Comparison of ENCODE assay signal across 10 cellular contexts in the genomic region with DNA sequence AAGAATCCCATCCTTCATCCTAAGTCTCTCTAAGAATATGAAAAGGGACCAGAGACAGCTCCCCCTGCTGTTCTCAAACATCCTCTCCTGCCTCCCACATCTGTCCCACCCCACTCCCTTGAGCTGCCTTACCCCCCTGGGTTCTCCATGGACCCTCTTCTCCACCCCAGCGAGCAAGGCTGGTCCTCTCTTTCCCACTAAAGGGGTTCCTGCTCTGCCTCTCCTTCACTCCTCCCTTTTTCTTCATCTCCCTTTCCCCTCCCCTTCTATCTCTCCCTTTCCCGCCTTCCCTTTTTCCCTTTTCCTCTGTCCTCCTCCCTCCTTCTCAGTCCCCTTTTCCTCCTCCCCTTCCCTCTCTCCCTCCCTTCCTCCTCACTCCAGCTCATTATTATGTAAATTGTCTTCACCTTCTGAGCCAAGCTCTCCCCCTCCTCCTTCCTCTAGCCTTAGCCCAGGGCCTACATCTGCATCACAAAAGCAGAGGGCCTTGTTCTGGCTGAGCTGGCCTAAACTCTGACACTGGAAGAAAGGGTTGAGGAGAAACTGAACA.
DNase-seq lines count a peak whose midpoint lies in the region; ATAC-seq, FAIRE-seq and TF ChIP-seq lines count a peak whose summit lies in the region.
"Had no signal": no experiment of that assay in that cellular context is flagged by ENCODE, and none has a peak within 500 bp of the region (broad histone marks: within the 10 kb centered on the region; RNA-seq: fewer than 3 reads in every experiment).

No MANE protein-coding gene starts in this region.

- H3K27ac ChIP-seq in HUES6 (ENCODE audit: low read depth, low read length) (no peak overlapping the region), layer of hippocampus (ENCODE audit: low read depth, low read length) (peak overlapping the region; percentile 81)

- no peak for FAIRE-seq in D721Med (lab: Jason Lieb, UNC)
- FAIRE-seq: endometrium had no signal

- H3K27me3 ChIP-seq in HUES6 (ENCODE audit: control insufficient read depth, insufficient read depth, low read length) (no peaks in the 10 kb centered on the region), adipocyte (replicated peaks; ENCODE audit: control insufficient read depth, insufficient read depth, low read length) (peaks cover 2% of the 10 kb centered on the region), layer of hippocampus (ENCODE audit: control insufficient read depth, insufficient read depth, low read length) (no peaks in the 10 kb centered on the region)

- peak; percentile 15 for TF ChIP-seq CTCF in D721Med (IDR thresholded peaks at IDR 0.05; ENCODE audit: insufficient read depth, missing control alignments)

- H3K36me3 ChIP-seq in HUES6 (ENCODE audit: control insufficient read depth, insufficient read depth, low read length) (no peaks in the 10 kb centered on the region), adipocyte (ENCODE audit: control insufficient read depth, insufficient read depth, low read length, severe bottlenecking) (no peaks in the 10 kb centered on the region)

- POLR2A ChIA-PET in activated CD4-positive, alpha-beta T cell treated with anti-CD3 and anti-CD28 coated beads for 36 hours (lab: Charles Lee): no interaction called here

- peaks cover 23% of the 10 kb centered on the region for H3K4me1 Mint-ChIP-seq in activated CD4-positive, alpha-beta T cell treated with anti-CD3 and anti-CD28 coated beads for 36 hours

- H3K4me3 ChIP-seq in HUES6 (ENCODE audit: low read depth, low read length): peak overlapping the region; percentile 44
- no peak overlapping the region for H3K4me3 ChIP-seq in adipocyte (ENCODE audit: low read length)

- H3K27me3 Mint-ChIP-seq in activated CD4-positive, alpha-beta T cell treated with anti-CD3 and anti-CD28 coated beads for 36 hours: no peaks in the 10 kb centered on the region

- H3K27ac Mint-ChIP-seq in activated CD4-positive, alpha-beta T cell treated with anti-CD3 and anti-CD28 coated beads for 36 hours: no peak overlapping the region
- H3K27ac Mint-ChIP-seq: T-helper 1 cell treated with Interleukin-12 subunit alpha and Interleukin-12 subunit beta and Interleukin-4 antibody, amounts not matched to agents 30 μg/mL and 1 μg/mL, for 36 hours had no signal

- no peaks in the 10 kb centered on the region for H3K36me3 Mint-ChIP-seq in activated CD4-positive, alpha-beta T cell treated with anti-CD3 and anti-CD28 coated beads for 36 hours (ENCODE audit: low read depth)

- no peak for ATAC-seq in GM21423 (IDR thresholded peaks at IDR 0.05; ENCODE audit: unreplicated experiment)
- ATAC-seq in activated CD4-positive, alpha-beta T cell treated with anti-CD3 and anti-CD28 coated beads for 36 hours: no peak
- no peak for ATAC-seq in GM21619 (IDR thresholded peaks at IDR 0.05; ENCODE audit: unreplicated experiment)

- H3K9me3 ChIP-seq in HUES6 (ENCODE audit: control insufficient read depth, insufficient read depth, low read depth, low read length) (no peaks in the 10 kb centered on the region), adipocyte (ENCODE audit: control insufficient read depth, low read length) (no peaks in the 10 kb centered on the region)

- intact Hi-C loops in activated CD4-positive, alpha-beta T cell treated with anti-CD3 and anti-CD28 coated beads for 36 hours (cut with DNase I, micrococcal nuclease): no loop called here

- CTCF ChIA-PET in activated CD4-positive, alpha-beta T cell treated with anti-CD3 and anti-CD28 coated beads for 36 hours (lab: Charles Lee): interaction anchor here (0.6 kb wide), 2 partner anchors 182 to 418 kb away, joined by 3 read pairs; no protein-coding TSS in a partner anchor

- H3K9ac ChIP-seq in HUES6 (ENCODE audit: low read length): no peak overlapping the region
- H3K9ac ChIP-seq in adipocyte (ENCODE audit: low read length): no peak overlapping the region

- no peak overlapping the region for H3K4me3 Mint-ChIP-seq in activated CD4-positive, alpha-beta T cell treated with anti-CD3 and anti-CD28 coated beads for 36 hours
- H3K4me3 Mint-ChIP-seq: T-helper 1 cell treated with Interleukin-12 subunit alpha and Interleukin-12 subunit beta and Interleukin-4 antibody, amounts not matched to agents 30 μg/mL and 1 μg/mL, for 36 hours had no signal

- H3K4me1 ChIP-seq in HUES6 (ENCODE audit: control insufficient read depth, insufficient read depth, low read length): peaks cover 54% of the 10 kb centered on the region
- no peaks in the 10 kb centered on the region for H3K4me1 ChIP-seq in adipocyte (ENCODE audit: control insufficient read depth, insufficient read depth, low read length)

- no peaks in the 10 kb centered on the region for H3K9me3 Mint-ChIP-seq in activated CD4-positive, alpha-beta T cell treated with anti-CD3 and anti-CD28 coated beads for 36 hours (ENCODE audit: low read depth)
- H3K9me3 Mint-ChIP-seq: T-helper 1 cell treated with Interleukin-12 subunit alpha and Interleukin-12 subunit beta and Interleukin-4 antibody, amounts not matched to agents 30 μg/mL and 1 μg/mL, for 36 hours had no signal

- DNase-seq in D721Med (ENCODE audit: insufficient read length, low spot score) (no peak), adipocyte (ENCODE audit: low read depth) (peak; percentile 41)
- no peak for DNase-seq in activated CD8-positive, alpha-beta memory T cell treated with anti-CD3 and anti-CD28 coated beads, Interleukin-2, amount 50 U/mL, for 4 hours
- DNase-seq in activated CD4-positive, alpha-beta T cell treated with anti-CD3 and anti-CD28 coated beads for 36 hours: no peak
